ENCODE assay signal across 9 cellular contexts in the genomic region with DNA sequence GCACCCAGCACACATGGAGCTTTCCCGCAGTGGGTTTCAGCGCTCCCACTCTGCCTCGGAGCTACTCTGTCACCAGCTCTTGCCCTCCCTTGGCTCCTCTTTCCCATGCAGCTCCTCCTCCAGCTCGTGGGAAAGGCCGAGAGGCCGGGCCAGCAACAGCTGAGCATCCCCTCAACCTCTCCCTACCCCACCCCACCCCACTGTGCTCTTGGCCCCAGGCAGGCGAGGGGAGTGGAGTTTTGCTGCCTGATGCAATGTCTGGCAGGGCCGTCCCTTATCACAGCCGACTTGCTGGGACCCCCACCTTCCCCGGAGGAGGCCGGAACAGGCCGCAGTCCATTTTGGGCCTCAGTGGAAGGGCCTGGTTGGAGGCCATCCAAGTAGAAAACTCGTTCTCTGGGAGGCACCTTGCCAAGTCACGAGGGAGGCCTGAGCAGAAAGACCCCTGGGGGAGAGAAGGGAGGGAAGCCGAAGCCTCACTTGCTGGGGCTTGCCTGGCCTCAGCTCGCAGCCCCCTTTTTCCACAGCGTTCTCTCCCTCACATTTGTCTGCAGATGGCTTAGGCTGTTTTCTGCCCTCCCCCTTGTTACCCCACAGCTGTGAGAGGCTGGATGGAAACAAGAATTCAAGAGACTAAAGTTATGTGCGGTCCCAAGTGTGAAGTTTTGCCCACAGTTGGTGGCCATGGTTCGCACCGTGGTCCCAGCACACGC. TPM values are rescaled to one million over a fixed set of nuclear protein-coding genes. Genes with fewer than 3 reads are reported as not detected.
DNase-seq lines count a peak whose midpoint lies in the region; ATAC-seq lines count a peak whose summit lies in the region.
"Had no signal": no experiment of that assay in that cellular context is flagged by ENCODE, and none has a peak within 500 bp of the region (broad histone marks: within the 10 kb centered on the region; RNA-seq: fewer than 3 reads in every experiment).

No MANE protein-coding gene starts in this region.

- peak; percentile 82 for ATAC-seq in left ventricle myocardium superior
- no peak for ATAC-seq in HG02970 (IDR thresholded peaks at IDR 0.05; ENCODE audit: low FRiP score, unreplicated experiment)
- ATAC-seq in GM18511 (IDR thresholded peaks at IDR 0.05; ENCODE audit: unreplicated experiment): no peak

- intact Hi-C loops in left ventricle myocardium superior (cut with micrococcal nuclease): no loop called here

- in situ Hi-C loops in ACHN (cut with HindIII; ENCODE audit: low pct_ligation_motif_present, low pct_unique_long_range_greater_than_20kb, low sequenced_read_pairs): no loop called here

- peak; percentile 75 for DNase-seq in DMS79 treated with DMSO at 0.1 percent for 48 hours (lab: John Stamatoyannopoulos, UW)
- DNase-seq in amygdala (lab: John Stamatoyannopoulos, UW): peak in 49 of 56 donors; percentile 36 to 89 (median 73)
- DNase-seq in left ventricle myocardium superior: peak; percentile 88
- DNase-seq in renal cortical epithelial cell (ENCODE audit: low read depth): peak; percentile 21
- no peak for DNase-seq in ACHN
- DNase-seq in DMS153 (lab: John Stamatoyannopoulos, UW): no peak
- DNase-seq: NCI-H2081 had no signal

RNA-seq across cellular contexts. Expression of a gene that starts 35.3 kb away (rescaled TPM):
- total RNA-seq in left ventricle myocardium superior (18.5 TPM), renal cortical epithelial cell (32.3 and 69.4 TPM in 2 replicates)

Comparison
In these comparisons a context has a peak if more than half of its experiments do, and no peak if none do; other contexts are left out.
1. DNase-seq: peak in DMS79 treated with DMSO at 0.1 percent for 48 hours (single experiment), amygdala (49 of 56), left ventricle myocardium superior (single experiment) and renal cortical epithelial cell (single experiment); none in ACHN (single experiment) and DMS153 (single experiment).